8 cellular contexts compared by ENCODE assay signal in the genomic region with DNA sequence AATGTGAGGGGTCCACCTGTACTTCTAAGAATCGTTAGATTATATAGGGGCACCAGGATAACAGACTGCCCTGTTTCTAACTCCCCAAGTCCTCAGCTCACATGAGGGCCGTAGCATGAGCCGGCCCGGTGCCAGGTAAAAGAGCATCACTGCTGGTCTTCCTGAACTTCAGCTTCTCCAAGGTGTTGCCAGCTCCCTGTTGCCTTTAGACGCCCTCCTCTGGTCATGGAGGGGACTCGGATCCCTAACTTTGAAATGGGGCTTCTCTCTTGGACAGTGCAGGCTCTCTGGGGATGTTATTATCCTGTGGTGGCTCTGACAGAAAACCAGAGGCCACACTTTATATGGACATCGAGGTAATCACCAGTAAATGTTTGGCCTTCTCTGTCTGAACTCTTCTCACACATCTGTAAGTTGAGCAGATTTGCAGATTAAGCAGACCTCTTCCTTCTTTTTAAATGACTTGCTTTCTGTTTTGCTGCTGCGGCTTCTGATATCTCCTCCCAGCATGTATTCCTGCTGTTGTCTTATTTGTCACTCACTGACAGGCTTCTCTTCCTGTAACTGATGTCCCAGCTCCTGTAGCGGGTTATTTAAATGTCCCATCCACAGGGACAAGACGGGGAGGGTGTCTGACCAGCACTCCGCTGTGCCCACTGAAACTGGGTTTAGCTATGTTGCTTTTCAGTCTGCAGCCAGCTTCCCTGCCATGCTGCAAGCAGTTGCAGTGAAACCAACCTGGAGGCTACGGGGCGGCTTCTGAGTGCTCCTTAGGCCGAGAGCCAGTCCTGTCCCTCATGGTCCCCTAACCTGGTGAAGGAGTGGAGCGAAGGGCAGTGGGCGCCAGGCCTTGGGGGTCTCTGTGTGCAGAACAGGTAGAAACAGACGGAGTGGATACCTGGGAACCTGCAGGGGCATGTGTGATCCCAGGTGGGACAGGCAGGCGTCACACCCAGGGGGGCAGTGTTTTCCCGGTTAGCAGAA. TPM values are rescaled to one million over a fixed set of nuclear protein-coding genes. Genes with fewer than 3 reads are reported as not detected.
DNase-seq lines count a peak whose midpoint lies in the region; ATAC-seq, FAIRE-seq and TF ChIP-seq lines count a peak whose summit lies in the region.

No MANE protein-coding gene starts in this region.

- POLR2A ChIA-PET in H1 (lab: Charles Lee; ENCODE audit: partially characterized antibody): interaction anchor here (0.8 to 2.3 kb wide), 17 partner anchors 9 to 155 kb away, joined by 3 to 16 read pairs (median 4); a partner anchor contains a TSS

- FAIRE-seq in H1 (lab: Jason Lieb, UNC): peak; percentile 50

- H2AFZ ChIP-seq in H1 (ENCODE audit: low read length) (no peak overlapping the region), neural cell (ENCODE audit: low read depth, low read length) (no peak overlapping the region)

- H3K4me2 ChIP-seq in H1 (ENCODE audit: insufficient read depth in 1 of 2, low read depth in 2 of 2, low read length in 2 of 2): peak overlapping the region; percentile 51 to 60
- no peak overlapping the region for H3K4me2 ChIP-seq in neural cell (ENCODE audit: low read length)

- H4K8ac ChIP-seq in H1 (ENCODE audit: extremely low read depth, insufficient read depth, low read length): no peak overlapping the region

- 76% methylated on average over 19 of the region's 19 CpGs; no CpG with 5 or more reads in 1 of the 2 experiments for WGBS in H1 (ENCODE audit: extremely low coverage in 1 of 2, insufficient coverage in 1 of 2, insufficient read length in 1 of 2, insufficient replicate concordance in 2 of 2, low coverage in 1 of 2, low lambda C conversion rate in 2 of 2, missing lambda C conversion rate in 1 of 2), 2 experiments

- H3K9ac ChIP-seq in H1 (replicated peaks in 1 of 4; ENCODE audit: extremely low read depth in 1 of 4, low read depth in 3 of 4, low read length in 3 of 4): no peak overlapping the region
- H3K9ac ChIP-seq in neural cell (ENCODE audit: low read length): no peak overlapping the region

- H3K4ac ChIP-seq in H1 (replicated peaks; ENCODE audit: insufficient read length, low read depth, low read length): no peak overlapping the region

- no peaks in the 10 kb centered on the region for H3K27me3 ChIP-seq in H1 (replicated peaks in 1 of 4; ENCODE audit: control insufficient read depth in 3 of 4, extremely low read depth in 1 of 4, insufficient read depth in 3 of 4, low read length in 3 of 4)
- H3K27me3 ChIP-seq in neural cell (ENCODE audit: insufficient read depth, low read depth, low read length): no peaks in the 10 kb centered on the region

- H3K9me3 ChIP-seq in H1 (ENCODE audit: insufficient read depth in 2 of 2, low read depth in 1 of 2, low read length in 1 of 2) (no peaks in the 10 kb centered on the region), neural cell (ENCODE audit: low read length) (no peaks in the 10 kb centered on the region)

- H3K36me3 ChIP-seq in H1 (ENCODE audit: control insufficient read depth in 2 of 4, insufficient read depth in 4 of 4, low read length in 3 of 4) (no peaks in the 10 kb centered on the region; a peak in 2 of 8 replicates), neural cell (ENCODE audit: insufficient read depth, low read length) (no peaks in the 10 kb centered on the region)

- H3K23me2 ChIP-seq in H1 (ENCODE audit: low read depth, low read length): no peaks in the 10 kb centered on the region; the same call in 1 of the 2 replicates

- peak; percentile 68 to 77 for TF ChIP-seq RAD21 in H1 (IDR thresholded peaks at IDR 0.05 in 1 of 2, conservative IDR thresholded peaks at IDR 0.05 in 1 of 2; ENCODE audit: low read depth in 2 of 2, low read length in 2 of 2)
- peak; percentile 56 for TF ChIP-seq RAD21 in neural cell (conservative IDR thresholded peaks at IDR 0.05)

- no peak overlapping the region for H2BK12ac ChIP-seq in H1 (ENCODE audit: low read depth, low read length)

- peak overlapping the region in 1 of 4 experiments; percentile 42; a peak in 3 of 8 replicates for H3K4me3 ChIP-seq in H1 (ENCODE audit: extremely low read depth in 1 of 4, insufficient read depth in 2 of 4, low read depth in 3 of 4, low read length in 4 of 4)
- no peak overlapping the region for H3K4me3 ChIP-seq in neural cell (ENCODE audit: low read length)

- H3K4me1 ChIP-seq in H1 (replicated peaks in 1 of 4; ENCODE audit: control insufficient read depth in 3 of 4, insufficient read depth in 4 of 4, low read length in 3 of 4): peaks cover 12 to 21% (median 17%) of the 10 kb centered on the region in 4 experiments

- peaks cover 30 to 45% of the 10 kb centered on the region in 2 experiments for H4K20me1 ChIP-seq in H1 (replicated peaks in 1 of 2; ENCODE audit: control insufficient read depth in 1 of 2, insufficient read depth in 2 of 2, low read length in 2 of 2)
- no peaks in the 10 kb centered on the region for H4K20me1 ChIP-seq in neural cell (ENCODE audit: insufficient read depth)

- no peak overlapping the region for H3K14ac ChIP-seq in H1 (ENCODE audit: insufficient read length)

- no peak overlapping the region for H2BK5ac ChIP-seq in H1 (ENCODE audit: low read depth, low read length)

- peaks cover 34% of the 10 kb centered on the region for H3K79me1 ChIP-seq in H1 (ENCODE audit: low read depth, low read length)

- TF ChIP-seq CTCF in GM12872 (IDR thresholded peaks at IDR 0.05; ENCODE audit: insufficient read depth, low read depth, low read length) (peak; percentile 43; the same call in 2 of the 3 replicates), H1 (IDR thresholded peaks at IDR 0.05; ENCODE audit: control extremely low read depth in 1 of 3, insufficient read depth in 1 of 3, low read depth in 1 of 3, low read length in 3 of 3) (peak; percentile 59 to 70 (median 60)), neural cell (IDR thresholded peaks at IDR 0.05; ENCODE audit: poor library complexity, severe bottlenecking) (peak; percentile 59)

- ATAC-seq in HG03108 (IDR thresholded peaks at IDR 0.05; ENCODE audit: unreplicated experiment): no peak
- no peak for ATAC-seq in GM19328 (IDR thresholded peaks at IDR 0.05; ENCODE audit: unreplicated experiment)
- no peak for ATAC-seq in HG02610 (IDR thresholded peaks at IDR 0.05; ENCODE audit: unreplicated experiment)

- no peak overlapping the region for H3K56ac ChIP-seq in H1 (replicated peaks; ENCODE audit: insufficient read length, low read depth, low read length)

- no peak overlapping the region for H4K5ac ChIP-seq in H1 (ENCODE audit: insufficient read length, low read depth, low read length)

- H2AK5ac ChIP-seq in H1 (ENCODE audit: low read depth, low read length): no peak overlapping the region

- CTCF ChIA-PET in H1 (lab: Charles Lee; ENCODE audit: partially characterized antibody): interaction anchor here (0.7 to 3.2 kb wide), 27 partner anchors 12 to 113 kb away, joined by 3 to 48 read pairs (median 5); a partner anchor contains a TSS

- H2BK15ac ChIP-seq in H1 (ENCODE audit: low read length): no peak overlapping the region

- H3K23ac ChIP-seq in H1 (ENCODE audit: insufficient read length): no peak overlapping the region

- peak overlapping the region; percentile 19; the same call in 1 of the 2 replicates for H3K18ac ChIP-seq in H1 (ENCODE audit: extremely low read depth, low read length)

- H3K79me2 ChIP-seq in H1 (ENCODE audit: control insufficient read depth in 1 of 2, insufficient read depth in 2 of 2, low read length in 2 of 2) (peaks cover 6 to 93% of the 10 kb centered on the region in 2 experiments; a peak in 3 of 4 replicates), neural cell (replicated peaks; ENCODE audit: insufficient read depth, low read length) (no peaks in the 10 kb centered on the region)

- no peak for TF ChIP-seq POLR2A in H1 (IDR thresholded peaks at IDR 0.05; ENCODE audit: control extremely low read depth in 1 of 2, low read depth in 2 of 2, low read length in 2 of 2)

- H2BK120ac ChIP-seq in H1 (replicated peaks; ENCODE audit: low read depth, low read length): no peak overlapping the region

- H3K27ac ChIP-seq in H1 (ENCODE audit: low read depth, low read length): no peak overlapping the region
- no peak overlapping the region for H3K27ac ChIP-seq in neural cell (ENCODE audit: low read length)

- no peak for TF ChIP-seq EP300 in H1 (IDR thresholded peaks at IDR 0.05; ENCODE audit: borderline replicate concordance in 1 of 2, low read depth in 2 of 2, low read length in 2 of 2)
- no peak for TF ChIP-seq EP300 in neural cell (conservative IDR thresholded peaks at IDR 0.05; ENCODE audit: poor library complexity, severe bottlenecking)

- H2BK20ac ChIP-seq in H1 (ENCODE audit: low read length): peak overlapping the region; percentile 8

- DNase-seq in OCI-M1 (lab: John Stamatoyannopoulos, UW) (peak; percentile 99), H1 (ENCODE audit: low read depth in 1 of 2, low spot score in 2 of 2) (no peak)
- DNase-seq in activated naive CD4-positive, alpha-beta T cell treated with Interleukin-2 at 50 U/mL for 16 hours: no peak

- no peak overlapping the region for H4K91ac ChIP-seq in H1 (replicated peaks; ENCODE audit: insufficient read length, low read length)

- H3F3A ChIP-seq in neural cell (ENCODE audit: insufficient read depth, low read length, poor library complexity, severe bottlenecking): no peaks in the 10 kb centered on the region

- H3K9me2 ChIP-seq in neural cell (ENCODE audit: insufficient read depth, low read length): no peaks in the 10 kb centered on the region

RNA-seq across cellular contexts. Expression of a gene that starts 39.2 kb away (rescaled TPM):
- total RNA-seq in H1 (2021; fragmentation: NEBNext Ultra II Directional; extraction: Animal tissue kit (Norgen Biotek cat#: 25700)): 2.9 and 3.6 TPM in 2 replicates
- polyA plus RNA-seq in H1 (2011; rRNA removed): 7.8 and 12.1 TPM in 2 replicates
- 6.9 TPM for polyA plus RNA-seq in H1 (2011; cell fraction: cytosol; rRNA removed)
- 9.3 TPM for polyA plus RNA-seq in H1 (2011; cell fraction: nucleus; rRNA removed)
- 2.1 to 4.3 TPM (median 3.4 TPM) in 4 replicates for polyA plus RNA-seq in H1 (2012, experiment 1 of 2)
- polyA plus RNA-seq in H1 (2012, experiment 2 of 2): 3.8 TPM
- polyA plus RNA-seq in H1 (2013, experiment 1 of 2): 1.6 TPM
- polyA plus RNA-seq in H1 (2013, experiment 2 of 2): 1.1 TPM
- polyA minus RNA-seq in H1 (2011; rRNA and poly(A)+ RNA removed): 1.9 and 2.4 TPM in 2 replicates
- polyA minus RNA-seq in H1 (2011; cell fraction: cytosol; rRNA and poly(A)+ RNA removed): 2.9 TPM
- polyA minus RNA-seq in H1 (2011; cell fraction: nucleus; rRNA and poly(A)+ RNA removed): 8.6 TPM
- 4.5 and 5.3 TPM in 2 replicates for polyA plus RNA-seq in neural cell
- 5.4 and 7.3 TPM in 2 replicates for polyA minus RNA-seq in neural cell

RNA-seq across cellular contexts. Expression of a gene that starts 39.9 kb away (rescaled TPM):
- total RNA-seq in H1 (2021; fragmentation: NEBNext Ultra II Directional; extraction: Animal tissue kit (Norgen Biotek cat#: 25700)): 413 and 425 TPM in 2 replicates
- 1,105 and 1,309 TPM in 2 replicates for polyA plus RNA-seq in H1 (2011; rRNA removed)
- polyA plus RNA-seq in H1 (2011; cell fraction: cytosol; rRNA removed): 1,197 TPM
- 627 TPM for polyA plus RNA-seq in H1 (2011; cell fraction: nucleus; rRNA removed)
- polyA plus RNA-seq in H1 (2012, experiment 1 of 2): 415 to 713 TPM (median 615 TPM) in 4 replicates
- 1,304 TPM for polyA plus RNA-seq in H1 (2012, experiment 2 of 2)
- polyA plus RNA-seq in H1 (2013, experiment 1 of 2): 247 TPM
- 247 TPM for polyA plus RNA-seq in H1 (2013, experiment 2 of 2)
- polyA minus RNA-seq in H1 (2011; rRNA and poly(A)+ RNA removed): 97.5 and 101 TPM in 2 replicates
- 111 TPM for polyA minus RNA-seq in H1 (2011; cell fraction: cytosol; rRNA and poly(A)+ RNA removed)
- polyA minus RNA-seq in H1 (2011; cell fraction: nucleus; rRNA and poly(A)+ RNA removed): 98.8 TPM
- 266 and 308 TPM in 2 replicates for polyA plus RNA-seq in neural cell
- 102 and 122 TPM in 2 replicates for polyA minus RNA-seq in neural cell

RNA-seq across cellular contexts. Expression of a gene that starts 52.6 kb away (rescaled TPM):
- total RNA-seq in H1 (2021; fragmentation: NEBNext Ultra II Directional; extraction: Animal tissue kit (Norgen Biotek cat#: 25700)): 5.0 and 5.7 TPM in 2 replicates
- polyA plus RNA-seq in H1 (2011; rRNA removed) (9.4 and 17.2 TPM in 2 replicates), neural cell (26.9 and 28.1 TPM in 2 replicates)
- polyA plus RNA-seq in H1 (2011; cell fraction: cytosol; rRNA removed): 11.9 TPM
- polyA plus RNA-seq in H1 (2011; cell fraction: nucleus; rRNA removed): 42.5 TPM
- 9.3 to 12.5 TPM (median 12.0 TPM) in 4 replicates for polyA plus RNA-seq in H1 (2012, experiment 1 of 2)
- 5.3 TPM for polyA plus RNA-seq in H1 (2012, experiment 2 of 2)
- polyA plus RNA-seq in H1 (2013, experiment 1 of 2): 5.6 TPM
- 5.0 TPM for polyA plus RNA-seq in H1 (2013, experiment 2 of 2)
- 0.71 and 1.0 TPM in 2 replicates for polyA minus RNA-seq in H1 (2011; rRNA and poly(A)+ RNA removed)
- 1.5 TPM for polyA minus RNA-seq in H1 (2011; cell fraction: cytosol; rRNA and poly(A)+ RNA removed)
- polyA minus RNA-seq in H1 (2011; cell fraction: nucleus; rRNA and poly(A)+ RNA removed): 3.4 TPM
- 3.4 and 4.6 TPM in 2 replicates for polyA minus RNA-seq in neural cell
